8 cellular contexts compared by ENCODE assay signal in the genomic region with DNA sequence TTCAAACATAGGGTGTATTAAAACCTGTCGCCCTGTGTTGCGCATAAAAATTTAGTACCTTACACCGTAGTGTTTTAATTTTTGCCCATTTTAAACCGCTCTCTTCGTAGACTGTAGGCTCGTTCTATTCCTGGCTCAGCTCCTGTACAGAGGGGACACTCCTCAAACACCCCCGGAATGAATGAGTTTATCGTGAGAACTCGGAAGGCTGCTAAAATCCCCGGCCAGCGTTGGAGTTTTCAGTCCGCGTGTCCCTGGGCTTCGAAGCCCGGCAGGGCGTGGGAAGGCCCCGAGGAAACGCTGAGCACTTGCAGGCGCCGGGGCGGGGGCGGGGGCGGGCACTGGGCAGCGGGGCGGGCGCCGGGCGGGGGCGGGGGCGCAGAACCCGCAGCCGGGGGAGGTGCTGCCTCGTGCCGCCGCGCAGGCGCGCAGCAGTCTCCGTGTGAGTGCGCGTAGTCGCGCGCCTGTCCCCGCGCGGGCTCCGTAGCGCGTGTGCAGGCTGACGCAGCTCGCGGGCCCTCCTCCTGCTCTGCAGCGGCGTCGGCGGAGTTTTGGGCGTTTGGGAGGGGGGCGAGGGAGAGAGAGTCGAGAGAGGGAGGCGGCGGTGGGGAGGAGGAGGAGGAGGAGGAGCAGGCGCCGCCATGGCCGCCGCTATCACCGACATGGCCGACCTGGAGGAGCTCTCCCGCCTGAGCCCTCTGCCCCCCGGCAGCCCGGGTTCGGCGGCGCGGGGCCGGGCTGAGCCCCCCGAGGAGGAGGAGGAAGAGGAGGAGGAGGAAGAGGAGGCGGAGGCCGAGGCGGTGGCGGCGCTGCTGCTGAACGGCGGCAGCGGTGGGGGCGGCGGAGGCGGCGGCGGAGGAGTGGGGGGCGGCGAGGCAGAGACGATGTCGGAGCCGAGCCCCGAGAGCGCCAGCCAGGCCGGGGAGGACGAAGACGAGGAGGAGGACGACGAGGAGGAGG. TPM values are rescaled to one million over a fixed set of nuclear protein-coding genes. Genes with fewer than 3 reads are reported as not detected.
DNase-seq lines count a peak whose midpoint lies in the region; ATAC-seq and TF ChIP-seq lines count a peak whose summit lies in the region.

A gene with protein sequence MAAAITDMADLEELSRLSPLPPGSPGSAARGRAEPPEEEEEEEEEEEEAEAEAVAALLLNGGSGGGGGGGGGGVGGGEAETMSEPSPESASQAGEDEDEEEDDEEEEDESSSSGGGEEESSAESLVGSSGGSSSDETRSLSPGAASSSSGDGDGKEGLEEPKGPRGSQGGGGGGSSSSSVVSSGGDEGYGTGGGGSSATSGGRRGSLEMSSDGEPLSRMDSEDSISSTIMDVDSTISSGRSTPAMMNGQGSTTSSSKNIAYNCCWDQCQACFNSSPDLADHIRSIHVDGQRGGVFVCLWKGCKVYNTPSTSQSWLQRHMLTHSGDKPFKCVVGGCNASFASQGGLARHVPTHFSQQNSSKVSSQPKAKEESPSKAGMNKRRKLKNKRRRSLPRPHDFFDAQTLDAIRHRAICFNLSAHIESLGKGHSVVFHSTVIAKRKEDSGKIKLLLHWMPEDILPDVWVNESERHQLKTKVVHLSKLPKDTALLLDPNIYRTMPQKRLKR (plus strand): TSS at position 434 of the 960 bp plus-strand sequence. CDS start 208 bp downstream, at position 642.

- intact Hi-C loops in T-helper 2 cell treated with Interferon-gamma antibody and Interleukin-4, amounts not matched to agents 100 ng/mL and 5 ng/mL, for 36 hours (cut with micrococcal nuclease): loop anchor here (1.0 to 5.0 kb wide), 3 partner anchors 8 to 238 kb away; no protein-coding TSS in a partner anchor
- intact Hi-C loops in right cardiac atrium (cut with DNase I): no loop called here
- intact Hi-C loops in uterus (cut with DNase I; ENCODE audit: low total_unique reads): no loop called here

- H3K27ac ChIP-seq in right cardiac atrium (ENCODE audit: low read length) (peak within 1 kb of the TSS; percentile 84), uterus (peak within 1 kb of the TSS; percentile 97 to 99)

- ATAC-seq in HG02852 (IDR thresholded peaks at IDR 0.05; ENCODE audit: unreplicated experiment) (peak; percentile 69), right cardiac atrium (peak; percentile 98)

- TF ChIP-seq POLR2A in GM15510 (IDR thresholded peaks at IDR 0.05; ENCODE audit: borderline replicate concordance, extremely low read depth, insufficient read length): peak; percentile 62
- TF ChIP-seq POLR2A in uterus (IDR thresholded peaks at IDR 0.05): peak; percentile 61 to 85

- H3K4me1 ChIP-seq in right cardiac atrium (ENCODE audit: control insufficient read depth, insufficient read depth, low read length): no peaks in the 10 kb centered on the region
- H3K4me1 ChIP-seq in uterus: no peaks in the 10 kb centered on the region

- no peaks in the 10 kb centered on the region for H3K36me3 ChIP-seq in uterus

- H3K27me3 ChIP-seq in right cardiac atrium (ENCODE audit: control insufficient read depth, insufficient read depth) (no peaks in the 10 kb centered on the region), uterus (no peaks in the 10 kb centered on the region)

- H3K9me3 ChIP-seq in right cardiac atrium (ENCODE audit: control insufficient read depth, low read length) (no peaks in the 10 kb centered on the region), uterus (no peaks in the 10 kb centered on the region)

- TF ChIP-seq CTCF in uterus (IDR thresholded peaks at IDR 0.05): no peak

- DNase-seq in NCI-H1436 treated with DMSO at 0.1 percent for 48 hours (lab: John Stamatoyannopoulos, UW) (peak; percentile 26), anterior cingulate cortex (lab: John Stamatoyannopoulos, UW) (peak; percentile 45 to 97 (median 92)), right cardiac atrium (peak; percentile 95 to 98 (median 98)), putamen (ENCODE audit: low spot score) (peak; percentile 97), uterus (peak; percentile 94 to 95)

- WGBS in right cardiac atrium: 5% methylated on average over 102 of the region's 102 CpGs

- H3K4me3 ChIP-seq in right cardiac atrium (ENCODE audit: low read length): peak within 1 kb of the TSS; percentile 76
- H3K4me3 ChIP-seq in uterus: peak within 1 kb of the TSS; percentile 67 to 79

RNA-seq across cellular contexts. Expression of the gene that starts here (rescaled TPM):
- 47.2 and 50.9 TPM in 2 replicates for total RNA-seq in T-helper 2 cell treated with Interferon-gamma antibody and Interleukin-4, amounts not matched to agents 100 ng/mL and 5 ng/mL, for 36 hours
- 10 to 100 TPM; 30.7 to 35.3 (median 34.4) TPM for total RNA-seq in right cardiac atrium
- 11.9 TPM for polyA plus RNA-seq in right cardiac atrium
- 10 to 100 TPM; 16.7 to 95.8 (median 69.1) TPM for total RNA-seq in uterus

Comparison
In these comparisons a context has a peak if more than half of its experiments do, and no peak if none do; other contexts are left out.
1. Peak in every context shown above with its lines: DNase-seq, ATAC-seq, H3K4me3 ChIP-seq and H3K27ac ChIP-seq.
2. DNase-seq: peak in every context shown above with its lines; median percentile 98 in right cardiac atrium; 97 in putamen; 94 in uterus; 92 in anterior cingulate cortex; 26 in NCI-H1436 treated with DMSO at 0.1 percent for 48 hours.